In the genomic region with DNA sequence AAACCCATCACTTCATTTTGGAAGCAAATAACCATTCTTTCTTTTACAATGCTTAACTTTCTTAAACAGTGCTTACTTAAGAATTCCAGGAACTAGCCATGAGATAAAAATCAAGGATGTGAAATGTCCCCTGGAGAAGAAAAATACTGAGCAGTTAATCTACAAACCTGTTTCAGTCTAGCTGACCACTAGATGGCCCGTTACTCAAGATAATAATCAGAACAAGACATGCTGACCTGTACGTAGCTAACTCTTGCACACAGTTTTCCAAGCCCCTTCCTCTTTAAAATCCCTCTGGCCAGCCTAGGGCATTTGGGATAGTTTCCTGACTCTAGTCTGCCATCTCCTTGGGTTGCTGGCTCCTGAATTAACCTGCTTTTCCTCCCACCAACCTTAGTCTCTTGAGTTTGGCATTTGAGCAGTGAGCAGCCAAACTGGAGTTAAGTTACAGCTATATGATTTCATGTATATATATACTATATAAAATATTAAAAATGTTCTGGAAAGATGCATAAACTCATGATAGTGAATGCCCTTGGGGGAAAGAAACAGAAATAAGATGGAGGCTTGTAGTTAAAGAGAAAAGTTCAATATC, we compare ENCODE assay signal across 8 cellular contexts. TPM values are rescaled to one million over a fixed set of nuclear protein-coding genes. Genes with fewer than 3 reads are reported as not detected.
A peak's percentile ranks its signal among the peaks of the same experiment; 100 is the strongest.
DNase-seq lines count a peak whose midpoint lies in the region; ATAC-seq and TF ChIP-seq lines count a peak whose summit lies in the region.

No MANE protein-coding gene starts in this region.

- H3K27me3 ChIP-seq in A673 (replicated peaks; ENCODE audit: insufficient read depth, low read depth, low read length, poor library complexity) (no peaks in the 10 kb centered on the region), body of pancreas (no peaks in the 10 kb centered on the region), right lobe of liver (no peaks in the 10 kb centered on the region)
- H3K27me3 ChIP-seq in CD8-positive, alpha-beta memory T cell (ENCODE audit: insufficient read depth, low read length, poor library complexity, severe bottlenecking): no peaks in the 10 kb centered on the region

- WGBS in body of pancreas, 2 donors: 11 to 14% methylated on average over 2 of the region's 2 CpGs
- WGBS in right lobe of liver (ENCODE audit: insufficient coverage, low coverage, low lambda C conversion rate, missing lambda C conversion rate): 9% methylated on average over 2 of the region's 2 CpGs

- no TSS peak for BruUV-seq in A673 (replicated peaks; lab: Mats Ljungman, UMichigan)

- no peak overlapping the region for H3K27ac Mint-ChIP-seq in CD8-positive, alpha-beta memory T cell

- H3K4me1 Mint-ChIP-seq in CD8-positive, alpha-beta memory T cell: peaks cover 0 to 8% (median 4%) of the 10 kb centered on the region in 3 donors

- CTCF ChIA-PET in A673 (lab: Charles Lee): interaction anchor here (1.6 kb wide), 1 partner anchor 74 kb away, joined by 29 read pairs; no protein-coding TSS in a partner anchor
- CTCF ChIA-PET in CD8-positive, alpha-beta memory T cell (lab: Charles Lee): no interaction called here

- no peak for ATAC-seq in body of pancreas
- ATAC-seq in right lobe of liver: peak; percentile 37 to 64 (median 42)
- no peak for ATAC-seq in HG02588 (IDR thresholded peaks at IDR 0.05; ENCODE audit: unreplicated experiment)
- no peak for ATAC-seq in GM18873 (IDR thresholded peaks at IDR 0.05; ENCODE audit: low FRiP score, unreplicated experiment)

- no peaks in the 10 kb centered on the region for H3K4me1 ChIP-seq in A673 (ENCODE audit: insufficient read depth, low read length, poor library complexity, severe bottlenecking)
- H3K4me1 ChIP-seq in body of pancreas: no peaks in the 10 kb centered on the region
- peaks cover 0 to 50% (median 23%) of the 10 kb centered on the region in 4 donors for H3K4me1 ChIP-seq in right lobe of liver
- no peaks in the 10 kb centered on the region for H3K4me1 ChIP-seq in CD8-positive, alpha-beta memory T cell (ENCODE audit: insufficient read depth, low read length)

- H3K36me3 Mint-ChIP-seq in CD8-positive, alpha-beta memory T cell: peaks cover 0 to 2% (median 0%) of the 10 kb centered on the region in 3 donors

- POLR2A ChIA-PET in A673 (lab: Charles Lee; ENCODE audit: low non-redundant PET): interaction anchor here (0.7 kb wide), 1 partner anchor 76 kb away, joined by 5 read pairs; no protein-coding TSS in a partner anchor
- POLR2A ChIA-PET in CD8-positive, alpha-beta memory T cell (lab: Charles Lee): no interaction called here

- no peak overlapping the region for H3K4me3 Mint-ChIP-seq in CD8-positive, alpha-beta memory T cell

- TF ChIP-seq CTCF in A673 (conservative IDR thresholded peaks at IDR 0.05; ENCODE audit: low read depth, low read length) (peak; percentile 69), GM12875 (IDR thresholded peaks at IDR 0.05; ENCODE audit: borderline replicate concordance, insufficient read depth, low read depth, low read length) (peak; percentile 44), body of pancreas (IDR thresholded peaks at IDR 0.05) (peak in 5 of 7 experiments; percentile 10 to 55 (median 50)), right lobe of liver (IDR thresholded peaks at IDR 0.05) (peak; percentile 31 to 46 (median 42))

- DNase-seq in A673 (ENCODE audit: low spot score) (peak; percentile 64), NCI-H2227 treated with DMSO at 0.1 percent for 48 hours (lab: John Stamatoyannopoulos, UW) (peak; percentile 21), body of pancreas (peak in 1 of 4 donors; percentile 20), right lobe of liver (no peak)
- no peak for DNase-seq in CD8-positive, alpha-beta memory T cell

- no peak overlapping the region for H3K27ac ChIP-seq in A673 (ENCODE audit: low read depth, low read length, poor library complexity, severe bottlenecking)
- H3K27ac ChIP-seq in body of pancreas: no peak overlapping the region
- no peak overlapping the region for H3K27ac ChIP-seq in right lobe of liver
- no peak overlapping the region for H3K27ac ChIP-seq in CD8-positive, alpha-beta memory T cell (ENCODE audit: low read depth, low read length)

- H3K27me3 Mint-ChIP-seq in CD8-positive, alpha-beta memory T cell: peaks cover 0 to 3% of the 10 kb centered on the region in 2 donors

- H3K4me3 ChIP-seq in A673 (ENCODE audit: low read depth, low read length, poor library complexity, severe bottlenecking) (no peak overlapping the region), GM12875 (ENCODE audit: low read depth, low read length) (no peak overlapping the region), body of pancreas (no peak overlapping the region), right lobe of liver (no peak overlapping the region)
- no peak overlapping the region for H3K4me3 ChIP-seq in CD8-positive, alpha-beta memory T cell (ENCODE audit: low read length)

- no peaks in the 10 kb centered on the region for H3K9me3 Mint-ChIP-seq in CD8-positive, alpha-beta memory T cell

- TF ChIP-seq POLR2A in body of pancreas (IDR thresholded peaks at IDR 0.05) (no peak), right lobe of liver (IDR thresholded peaks at IDR 0.05) (no peak)

- H3K36me3 ChIP-seq in A673 (ENCODE audit: insufficient read depth, low read length, poor library complexity, severe bottlenecking) (no peaks in the 10 kb centered on the region), body of pancreas (replicated peaks in 1 of 2; ENCODE audit: insufficient read depth in 1 of 2, low read depth in 2 of 2) (no peaks in the 10 kb centered on the region), right lobe of liver (peaks cover 0 to 68% (median 26%) of the 10 kb centered on the region in 4 donors)
- no peaks in the 10 kb centered on the region for H3K36me3 ChIP-seq in CD8-positive, alpha-beta memory T cell (ENCODE audit: insufficient read depth, low read length)

- intact Hi-C loops in A673 (cut with micrococcal nuclease; ENCODE audit: unreplicated experiment) (loop anchor here (5.0 kb wide), 1 partner anchor 71 kb away; no protein-coding TSS in a partner anchor), body of pancreas (cut with DNase I) (loop anchor here (10.0 kb wide), 1 partner anchor 69 kb away; the partner anchor contains the start of gene C5), right lobe of liver (cut with DNase I) (no loop called here)

- H3K9me3 ChIP-seq in A673 (ENCODE audit: low read depth, low read length, poor library complexity, severe bottlenecking) (no peaks in the 10 kb centered on the region), body of pancreas (no peaks in the 10 kb centered on the region), right lobe of liver (no peaks in the 10 kb centered on the region)
- no peaks in the 10 kb centered on the region for H3K9me3 ChIP-seq in CD8-positive, alpha-beta memory T cell (ENCODE audit: low read length)

RNA-seq across cellular contexts. Expression of gene TRAF1, which starts 59.3 kb away (rescaled TPM):
- total RNA-seq in A673 (2021) (0.73 and 0.85 TPM in 2 replicates), body of pancreas (1 to 10 TPM; 4.4 to 8.2 TPM), right lobe of liver (1 to 10 TPM in 5 of 6 experiments, under 1 TPM in 1; 0.99 to 2.5 (median 2.1) TPM)
- 100 to 1,000 TPM; 316 to 322 TPM for total RNA-seq in CD8-positive, alpha-beta memory T cell
- 12.1 TPM for polyA plus RNA-seq in CD8-positive, alpha-beta memory T cell

Comparison
In these comparisons a context has a peak if more than half of its experiments do, and no peak if none do; other contexts are left out.
1. DNase-seq: peak in A673 (single experiment) and NCI-H2227 treated with DMSO at 0.1 percent for 48 hours (single experiment); none in right lobe of liver (0 of 3) and CD8-positive, alpha-beta memory T cell (0 of 5).
2. ATAC-seq: peak in right lobe of liver (4 of 4); none in body of pancreas (single experiment), HG02588 (single experiment) and GM18873 (single experiment).
3. RNA of gene TRAF1, which starts 59.3 kb away (total RNA-seq): 316 to 322 TPM in CD8-positive, alpha-beta memory T cell; 4.4 to 8.2 TPM in body of pancreas, 0.99 to 2.5 TPM in right lobe of liver and 0.73 to 0.85 TPM in A673; every median in the first group is over 10 times any median in the second.
4. intact Hi-C loops: an anchor here in A673 (5.0 kb wide) and body of pancreas (10.0 kb wide); none called in right lobe of liver.
5. Peak in every context shown above with its lines, with median percentiles within 50 percentile points of each other: CTCF ChIP-seq.